11 cellular contexts compared by ENCODE assay signal in genomic region chr6:36907781-36908180, GRCh38. TPM values are rescaled to one million over a fixed set of nuclear protein-coding genes. Genes with fewer than 3 reads are reported as not detected.
A peak's percentile ranks its signal among the peaks of the same experiment; 100 is the strongest.
DNase-seq lines count a peak whose midpoint lies in the region; ATAC-seq and TF ChIP-seq lines count a peak whose summit lies in the region.
"Had no signal": no experiment of that assay in that cellular context is flagged by ENCODE, and none has a peak within 500 bp of the region (broad histone marks: within the 10 kb centered on the region; RNA-seq: fewer than 3 reads in every experiment).

No MANE protein-coding gene starts in this region.

- in situ Hi-C loops in mammary epithelial cell (cut with MboI; ENCODE audit: low sequenced_read_pairs in 2 of 2), result no loop called here

- H3K27me3 ChIP-seq in breast epithelium (no peaks in the 10 kb centered on the region), mammary epithelial cell (ENCODE audit: insufficient read depth, low read length) (peaks cover 3% of the 10 kb centered on the region), muscle layer of duodenum (ENCODE audit: low read depth, low read length) (no peaks in the 10 kb centered on the region)

- no peak overlapping the region for H3K9ac ChIP-seq in mammary epithelial cell (ENCODE audit: insufficient read depth, low read length)

- no peak for TF ChIP-seq POLR2A in breast epithelium (IDR thresholded peaks at IDR 0.05)

- peak in 1 of 2 donors; percentile 60 for DNase-seq in breast epithelium (ENCODE audit: low spot score in 2 of 2)
- no peak for DNase-seq in mammary epithelial cell
- DNase-seq in epithelial cell of esophagus (ENCODE audit: low read depth), result peak; percentile 16
- no peak for DNase-seq in activated CD8-positive, alpha-beta T cell treated with anti-CD3 and anti-CD28 coated beads for 36 hours
- DNase-seq: mesendoderm had no signal

- intact Hi-C loops in breast epithelium (cut with DNase I; ENCODE audit: low total_unique reads) (loop anchor here (5.0 kb wide), 1 partner anchor 415 kb away; no protein-coding TSS in a partner anchor), mammary epithelial cell (cut with micrococcal nuclease) (no loop called here)
- intact Hi-C loops in activated CD8-positive, alpha-beta T cell treated with anti-CD3 and anti-CD28 coated beads for 36 hours (cut with micrococcal nuclease), result no loop called here

- H3K27ac Mint-ChIP-seq in activated CD8-positive, alpha-beta T cell treated with anti-CD3 and anti-CD28 coated beads for 36 hours, result no peak overlapping the region
- H3K27ac Mint-ChIP-seq: activated T-helper 17 cell treated with anti-CD3 and anti-CD28 coated beads, Interleukin-2, amount 50 U/mL, for 72 hours had no signal

- BruUV-seq in mammary epithelial cell (replicated peaks; lab: Mats Ljungman, UMichigan), result no TSS peak

- no peaks in the 10 kb centered on the region for H4K20me1 ChIP-seq in mammary epithelial cell (ENCODE audit: insufficient read depth, low read length)

- TF ChIP-seq CTCF in breast epithelium (IDR thresholded peaks at IDR 0.05) (no peak), mammary epithelial cell (conservative IDR thresholded peaks at IDR 0.05 in 1 of 2, IDR thresholded peaks at IDR 0.05 in 1 of 2; ENCODE audit: extremely low read depth in 1 of 2, insufficient read depth in 1 of 2, low read depth in 1 of 2, low read length in 2 of 2) (no peak), epithelial cell of esophagus (IDR thresholded peaks at IDR 0.05; ENCODE audit: insufficient read depth, low read depth, low read length, missing control alignments) (no peak)
- no peak for TF ChIP-seq CTCF in activated CD8-positive, alpha-beta T cell treated with anti-CD3 and anti-CD28 coated beads for 36 hours (IDR thresholded peaks at IDR 0.05)

- H3K27me3 Mint-ChIP-seq in activated CD8-positive, alpha-beta T cell treated with anti-CD3 and anti-CD28 coated beads for 36 hours, result no peaks in the 10 kb centered on the region
- H3K27me3 Mint-ChIP-seq: activated T-helper 17 cell treated with anti-CD3 and anti-CD28 coated beads, Interleukin-2, amount 50 U/mL, for 72 hours had no signal

- H3K9me3 ChIP-seq in breast epithelium, result no peaks in the 10 kb centered on the region
- no peaks in the 10 kb centered on the region for H3K9me3 ChIP-seq in mammary epithelial cell (replicated peaks; ENCODE audit: insufficient read depth, low read length)
- no peaks in the 10 kb centered on the region for H3K9me3 ChIP-seq in muscle layer of duodenum (ENCODE audit: control insufficient read depth in 1 of 2, low read length in 2 of 2)

- POLR2A ChIA-PET in activated CD8-positive, alpha-beta T cell treated with anti-CD3 and anti-CD28 coated beads for 36 hours (lab: Charles Lee), result no interaction called here

- dilution Hi-C loops in mammary epithelial cell (cut with HindIII; ENCODE audit: low sequenced_read_pairs), result loop anchor here (5.0 kb wide), 3 partner anchors 45 to 105 kb away; no protein-coding TSS in a partner anchor

- CTCF ChIA-PET in mammary epithelial cell (lab: Charles Lee; ENCODE audit: low non-redundant PET), result no interaction called here
- CTCF ChIA-PET in activated CD8-positive, alpha-beta T cell treated with anti-CD3 and anti-CD28 coated beads for 36 hours (lab: Charles Lee), result interaction anchor here (4.9 kb wide), 1 partner anchor 110 kb away, joined by 25 read pairs; no protein-coding TSS in a partner anchor

- no peak for ATAC-seq in GM21360 (IDR thresholded peaks at IDR 0.05; ENCODE audit: unreplicated experiment)
- no peak for ATAC-seq in HG02840 (IDR thresholded peaks at IDR 0.05; ENCODE audit: low FRiP score, unreplicated experiment)
- no peak for ATAC-seq in GM21528 (IDR thresholded peaks at IDR 0.05; ENCODE audit: low FRiP score, unreplicated experiment)
- ATAC-seq in activated CD8-positive, alpha-beta T cell treated with anti-CD3 and anti-CD28 coated beads for 36 hours, result no peak
- ATAC-seq: activated T-helper 17 cell treated with anti-CD3 and anti-CD28 coated beads, Interleukin-2, amount 50 U/mL, for 72 hours had no signal

- H3K36me3 Mint-ChIP-seq in activated CD8-positive, alpha-beta T cell treated with anti-CD3 and anti-CD28 coated beads for 36 hours (ENCODE audit: low read depth), result peaks cover 21% of the 10 kb centered on the region

- no peak overlapping the region for H3K4me2 ChIP-seq in mammary epithelial cell (ENCODE audit: insufficient read depth, low read depth, low read length)

- H3K4me1 Mint-ChIP-seq in activated CD8-positive, alpha-beta T cell treated with anti-CD3 and anti-CD28 coated beads for 36 hours (ENCODE audit: low read depth), result peaks cover 16% of the 10 kb centered on the region

- WGBS in mammary epithelial cell (ENCODE audit: low coverage, missing lambda C conversion rate), result 100% methylated on average over 5 of the region's 5 CpGs

- H3K4me1 ChIP-seq in breast epithelium, result peaks cover 0 to 16% of the 10 kb centered on the region in 2 donors
- peaks cover 10% of the 10 kb centered on the region for H3K4me1 ChIP-seq in mammary epithelial cell (ENCODE audit: insufficient read depth, low read length)
- peaks cover 0 to 30% of the 10 kb centered on the region in 2 donors for H3K4me1 ChIP-seq in muscle layer of duodenum (ENCODE audit: control insufficient read depth in 1 of 2, insufficient read depth in 2 of 2, low read length in 2 of 2)

- H3K27ac ChIP-seq in breast epithelium (peak overlapping the region; percentile 21 to 52), mammary epithelial cell (ENCODE audit: insufficient read depth, low read depth, low read length) (no peak overlapping the region), muscle layer of duodenum (ENCODE audit: low read length) (peak overlapping the region; percentile 39)
- H3K27ac ChIP-seq: epithelial cell of prostate had no signal

- no peaks in the 10 kb centered on the region for H3K79me2 ChIP-seq in mammary epithelial cell (ENCODE audit: insufficient read depth, low read length)

- no peak overlapping the region for H2AFZ ChIP-seq in mammary epithelial cell (ENCODE audit: low read depth, low read length)

- H3K4me3 ChIP-seq in breast epithelium (no peak overlapping the region), mammary epithelial cell (replicated peaks in 1 of 3; ENCODE audit: insufficient read depth in 1 of 3, low read depth in 2 of 3, low read length in 3 of 3) (no peak overlapping the region), epithelial cell of esophagus (ENCODE audit: low read length) (no peak overlapping the region), muscle layer of duodenum (ENCODE audit: low read depth in 1 of 2, low read length in 2 of 2) (no peak overlapping the region)

- no peaks in the 10 kb centered on the region for H3K9me3 Mint-ChIP-seq in activated CD8-positive, alpha-beta T cell treated with anti-CD3 and anti-CD28 coated beads for 36 hours
- H3K9me3 Mint-ChIP-seq: activated T-helper 17 cell treated with anti-CD3 and anti-CD28 coated beads, Interleukin-2, amount 50 U/mL, for 72 hours had no signal

- H3K36me3 ChIP-seq in breast epithelium, result no peaks in the 10 kb centered on the region
- H3K36me3 ChIP-seq in mammary epithelial cell (ENCODE audit: insufficient read depth, low read length), result peaks cover 3% of the 10 kb centered on the region
- H3K36me3 ChIP-seq in muscle layer of duodenum (ENCODE audit: control insufficient read depth in 1 of 2, insufficient read depth in 2 of 2, low read length in 2 of 2), result peaks cover 18 to 28% of the 10 kb centered on the region in 2 donors

- no peak overlapping the region for H3K4me3 Mint-ChIP-seq in activated CD8-positive, alpha-beta T cell treated with anti-CD3 and anti-CD28 coated beads for 36 hours
- H3K4me3 Mint-ChIP-seq: activated T-helper 17 cell treated with anti-CD3 and anti-CD28 coated beads, Interleukin-2, amount 50 U/mL, for 72 hours had no signal

RNA-seq across cellular contexts. Expression of gene C6orf89, which starts 22.0 kb away (rescaled TPM):
- total RNA-seq in breast epithelium (10 to 100 TPM; 32.8 to 58.7 (median 45.4) TPM), mammary epithelial cell (10 to 100 TPM; 34.3 to 42.2 TPM)
- 20.7 TPM for polyA plus RNA-seq in mammary epithelial cell
- 23.8 TPM for polyA minus RNA-seq in mammary epithelial cell
- total RNA-seq in activated CD8-positive, alpha-beta T cell treated with anti-CD3 and anti-CD28 coated beads for 36 hours, result 10 to 100 TPM; 24.7 to 29.8 TPM

RNA-seq across cellular contexts. Expression of gene PPIL1, which starts 33.2 kb away (rescaled TPM):
- 10 to 100 TPM in 2 of 3 donors, 1 to 10 TPM in 1; 4.5 to 24.7 (median 19.7) TPM for total RNA-seq in breast epithelium
- 10 to 100 TPM; 24.0 to 33.5 TPM for total RNA-seq in mammary epithelial cell
- 32.5 TPM for polyA plus RNA-seq in mammary epithelial cell
- polyA minus RNA-seq in mammary epithelial cell, result 24.9 TPM
- 10 to 100 TPM; 34.5 to 35.6 TPM for total RNA-seq in activated CD8-positive, alpha-beta T cell treated with anti-CD3 and anti-CD28 coated beads for 36 hours

RNA-seq across cellular contexts. Expression of gene PI16, which starts 46.8 kb away (rescaled TPM):
- total RNA-seq in breast epithelium (10 to 100 TPM in 1 of 3 donors, 1 to 10 TPM in 2; 2.8 to 14.9 (median 5.2) TPM), mammary epithelial cell (not detected)
- not detected for polyA plus RNA-seq in mammary epithelial cell
- polyA minus RNA-seq in mammary epithelial cell, result not detected
- not detected for total RNA-seq in activated CD8-positive, alpha-beta T cell treated with anti-CD3 and anti-CD28 coated beads for 36 hours
